ENCODE assay signal across 1 cellular context in the genomic region with DNA sequence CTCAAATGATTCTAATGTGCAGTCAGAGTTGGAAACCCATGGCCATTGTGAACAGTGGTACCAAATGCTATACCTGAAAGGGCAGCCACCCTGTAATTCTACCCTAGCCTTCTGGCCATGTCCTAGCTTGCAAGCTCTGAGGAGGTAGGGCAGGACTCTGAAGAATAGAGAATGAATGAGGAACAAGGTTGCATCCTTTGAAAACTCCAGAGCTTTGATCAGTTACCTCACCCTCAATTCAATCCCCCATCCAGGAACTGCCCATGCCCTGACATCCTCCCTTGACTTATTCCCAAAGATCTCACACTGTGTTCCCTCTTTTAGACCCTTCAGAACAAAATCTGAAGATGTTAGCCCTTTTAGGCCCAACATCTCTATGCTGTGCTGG.
TF ChIP-seq lines count a peak whose summit lies in the region.

No MANE protein-coding gene starts in this region.

TF ChIP-seq in K562, 482 proteins besides CTCF, POLR2A, EP300 and RAD21:
- TF ChIP-seq, protein P1, sequence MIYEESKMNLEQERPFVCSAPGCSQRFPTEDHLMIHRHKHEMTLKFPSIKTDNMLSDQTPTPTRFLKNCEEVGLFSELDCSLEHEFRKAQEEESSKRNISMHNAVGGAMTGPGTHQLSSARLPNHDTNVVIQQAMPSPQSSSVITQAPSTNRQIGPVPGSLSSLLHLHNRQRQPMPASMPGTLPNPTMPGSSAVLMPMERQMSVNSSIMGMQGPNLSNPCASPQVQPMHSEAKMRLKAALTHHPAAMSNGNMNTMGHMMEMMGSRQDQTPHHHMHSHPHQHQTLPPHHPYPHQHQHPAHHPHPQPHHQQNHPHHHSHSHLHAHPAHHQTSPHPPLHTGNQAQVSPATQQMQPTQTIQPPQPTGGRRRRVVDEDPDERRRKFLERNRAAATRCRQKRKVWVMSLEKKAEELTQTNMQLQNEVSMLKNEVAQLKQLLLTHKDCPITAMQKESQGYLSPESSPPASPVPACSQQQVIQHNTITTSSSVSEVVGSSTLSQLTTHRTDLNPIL (CRISPR knock-in tag; IDR thresholded peaks at IDR 0.05): no peak
- no peak for TF ChIP-seq SMARCA5 (IDR thresholded peaks at IDR 0.05)
- no peak for TF ChIP-seq XRCC4 (IDR thresholded peaks at IDR 0.05; ENCODE audit: extremely low read depth, insufficient read depth, insufficient read length)
- no peak for TF ChIP-seq HDAC6 (IDR thresholded peaks at IDR 0.05; ENCODE audit: low read depth, low read length)
- TF ChIP-seq, protein P2, sequence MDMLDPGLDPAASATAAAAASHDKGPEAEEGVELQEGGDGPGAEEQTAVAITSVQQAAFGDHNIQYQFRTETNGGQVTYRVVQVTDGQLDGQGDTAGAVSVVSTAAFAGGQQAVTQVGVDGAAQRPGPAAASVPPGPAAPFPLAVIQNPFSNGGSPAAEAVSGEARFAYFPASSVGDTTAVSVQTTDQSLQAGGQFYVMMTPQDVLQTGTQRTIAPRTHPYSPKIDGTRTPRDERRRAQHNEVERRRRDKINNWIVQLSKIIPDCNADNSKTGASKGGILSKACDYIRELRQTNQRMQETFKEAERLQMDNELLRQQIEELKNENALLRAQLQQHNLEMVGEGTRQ (CRISPR knock-in tag; IDR thresholded peaks at IDR 0.05): no peak
- TF ChIP-seq, protein P3, sequence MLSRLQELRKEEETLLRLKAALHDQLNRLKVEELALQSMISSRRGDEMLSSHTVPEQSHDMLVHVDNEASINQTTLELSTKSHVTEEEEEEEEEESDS (CRISPR knock-in tag; IDR thresholded peaks at IDR 0.05): no peak
- no peak for TF ChIP-seq NFXL1 (CRISPR knock-in tag; IDR thresholded peaks at IDR 0.05)
- TF ChIP-seq, protein P4, sequence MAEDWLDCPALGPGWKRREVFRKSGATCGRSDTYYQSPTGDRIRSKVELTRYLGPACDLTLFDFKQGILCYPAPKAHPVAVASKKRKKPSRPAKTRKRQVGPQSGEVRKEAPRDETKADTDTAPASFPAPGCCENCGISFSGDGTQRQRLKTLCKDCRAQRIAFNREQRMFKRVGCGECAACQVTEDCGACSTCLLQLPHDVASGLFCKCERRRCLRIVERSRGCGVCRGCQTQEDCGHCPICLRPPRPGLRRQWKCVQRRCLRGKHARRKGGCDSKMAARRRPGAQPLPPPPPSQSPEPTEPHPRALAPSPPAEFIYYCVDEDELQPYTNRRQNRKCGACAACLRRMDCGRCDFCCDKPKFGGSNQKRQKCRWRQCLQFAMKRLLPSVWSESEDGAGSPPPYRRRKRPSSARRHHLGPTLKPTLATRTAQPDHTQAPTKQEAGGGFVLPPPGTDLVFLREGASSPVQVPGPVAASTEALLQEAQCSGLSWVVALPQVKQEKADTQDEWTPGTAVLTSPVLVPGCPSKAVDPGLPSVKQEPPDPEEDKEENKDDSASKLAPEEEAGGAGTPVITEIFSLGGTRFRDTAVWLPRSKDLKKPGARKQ (CRISPR knock-in tag; IDR thresholded peaks at IDR 0.05): no peak
